ENCODE assay signal across 8 cellular contexts in the genomic region with DNA sequence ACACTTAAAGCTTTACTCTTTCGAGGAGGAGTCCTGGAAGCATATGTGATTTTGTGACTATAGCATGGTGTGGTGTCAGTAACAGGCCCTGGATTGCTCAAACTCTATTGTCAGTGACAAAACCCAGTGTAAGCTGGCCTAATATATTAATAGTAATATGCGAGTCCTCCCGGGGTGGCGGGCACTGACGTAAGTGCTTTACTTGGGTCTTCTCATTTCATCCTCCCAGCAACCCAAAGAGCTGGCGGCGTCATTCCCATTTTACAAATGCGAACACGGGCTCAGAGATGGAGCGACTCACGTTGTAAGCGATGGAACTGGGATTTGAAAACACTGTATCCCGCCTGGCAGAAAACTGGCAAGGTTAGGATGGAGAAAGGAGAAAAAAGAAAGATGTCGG. TPM values are rescaled to one million over a fixed set of nuclear protein-coding genes. Genes with fewer than 3 reads are reported as not detected.
A peak's percentile ranks its signal among the peaks of the same experiment; 100 is the strongest.
DNase-seq lines count a peak whose midpoint lies in the region; ATAC-seq and TF ChIP-seq lines count a peak whose summit lies in the region.

No MANE protein-coding gene starts in this region.

- H3K4me3 ChIP-seq in BJ (ENCODE audit: low read depth, low read length) (peak overlapping the region; percentile 90), choroid plexus epithelial cell (ENCODE audit: low read depth, low read length) (peak overlapping the region; percentile 96)
- H3K4me3 ChIP-seq in Jurkat, Clone E6-1 (ENCODE audit: low read length): peak overlapping the region; percentile 87
- H3K4me3 ChIP-seq in naive thymus-derived CD4-positive, alpha-beta T cell (ENCODE audit: low read length): peak overlapping the region; percentile 91

- peaks cover 34 to 38% of the 10 kb centered on the region in 2 donors for H3K4me1 ChIP-seq in naive thymus-derived CD4-positive, alpha-beta T cell (ENCODE audit: control insufficient read depth in 2 of 2, insufficient read depth in 2 of 2, low read length in 2 of 2)

- H3K36me3 ChIP-seq in BJ (ENCODE audit: control insufficient read depth, insufficient read depth, low read length): peaks cover 5% of the 10 kb centered on the region
- H3K36me3 ChIP-seq in naive thymus-derived CD4-positive, alpha-beta T cell (ENCODE audit: control insufficient read depth in 2 of 3, insufficient read depth in 3 of 3, low read length in 3 of 3): peaks cover 0 to 35% (median 0%) of the 10 kb centered on the region in 3 experiments

- H3K4me3 Mint-ChIP-seq in naive thymus-derived CD4-positive, alpha-beta T cell: peak overlapping the region; percentile 88 to 98 (median 94)

- H3K27me3 ChIP-seq in BJ (ENCODE audit: control insufficient read depth, insufficient read depth, low read length): no peaks in the 10 kb centered on the region
- H3K27me3 ChIP-seq in naive thymus-derived CD4-positive, alpha-beta T cell (ENCODE audit: control insufficient read depth in 2 of 2, insufficient read depth in 2 of 2, low read length in 2 of 2): no peaks in the 10 kb centered on the region

- ATAC-seq in naive thymus-derived CD4-positive, alpha-beta T cell: no peak
- no peak for ATAC-seq in HG03159 (IDR thresholded peaks at IDR 0.05; ENCODE audit: unreplicated experiment)

- CTCF ChIA-PET in BJ (lab: Yijun Ruan, JAX): interaction anchor here (0.7 to 2.1 kb wide), 2 partner anchors 14 to 909 kb away, joined by 3 to 7 read pairs; no protein-coding TSS in a partner anchor
- CTCF ChIA-PET in naive thymus-derived CD4-positive, alpha-beta T cell (lab: Charles Lee): no interaction called here

- POLR2A ChIA-PET in BJ (lab: Charles Lee): no interaction called here
- POLR2A ChIA-PET in naive thymus-derived CD4-positive, alpha-beta T cell (lab: Charles Lee): interaction anchor here (0.6 to 6.7 kb wide), 5 partner anchors 9 to 1323 kb away, joined by 3 to 106 read pairs (median 4); partner anchors contain the start of gene BRI3

- peaks cover 0 to 2% (median 0%) of the 10 kb centered on the region in 11 donors for H3K9me3 Mint-ChIP-seq in naive thymus-derived CD4-positive, alpha-beta T cell

- peak overlapping the region; percentile 90 to 100 (median 99) for H3K27ac Mint-ChIP-seq in naive thymus-derived CD4-positive, alpha-beta T cell

- no peak for TF ChIP-seq CTCF in BJ (IDR thresholded peaks at IDR 0.05; ENCODE audit: insufficient read depth, low read depth, low read length)
- no peak for TF ChIP-seq CTCF in choroid plexus epithelial cell (conservative IDR thresholded peaks at IDR 0.05; ENCODE audit: low read depth, low read length)

- H3K27me3 Mint-ChIP-seq in naive thymus-derived CD4-positive, alpha-beta T cell: no peaks in the 10 kb centered on the region

- H3K36me3 Mint-ChIP-seq in naive thymus-derived CD4-positive, alpha-beta T cell: peaks cover 5 to 39% (median 21%) of the 10 kb centered on the region in 5 donors

- intact Hi-C loops in naive thymus-derived CD4-positive, alpha-beta T cell (cut with micrococcal nuclease): loop anchor here (1.0 to 5.0 kb wide), 5 partner anchors 146 to 627 kb away; partner anchors contain the start of genes ASNS (in 1 of the 2) and LMTK2 (in 1 of the 2)

- DNase-seq in BJ (ENCODE audit: low read depth): no peak
- DNase-seq in Jurkat, Clone E6-1 (ENCODE audit: low read depth, low spot score): no peak
- peak; percentile 11 for DNase-seq in choroid plexus epithelial cell (ENCODE audit: low read depth)
- no peak for DNase-seq in naive thymus-derived CD4-positive, alpha-beta T cell
- no peak for DNase-seq in NCI-H526 treated with DMSO at 0.1 percent for 48 hours (lab: John Stamatoyannopoulos, UW)
- no peak for DNase-seq in middle frontal gyrus (ENCODE audit: extremely low spot score, low spot score)
- DNase-seq in HuH-7.5 (ENCODE audit: low spot score): no peak

- H3K9me3 ChIP-seq in naive thymus-derived CD4-positive, alpha-beta T cell (ENCODE audit: control insufficient read depth in 2 of 3, low read length in 3 of 3): no peaks in the 10 kb centered on the region

- peaks cover 39 to 72% (median 60%) of the 10 kb centered on the region in 7 donors for H3K4me1 Mint-ChIP-seq in naive thymus-derived CD4-positive, alpha-beta T cell

- peak overlapping the region; percentile 83 for H3K27ac ChIP-seq in naive thymus-derived CD4-positive, alpha-beta T cell (ENCODE audit: low read depth, low read length)

RNA-seq across cellular contexts. Expression of gene TECPR1, which starts 0.6 kb away (rescaled TPM):
- 2.7 and 2.8 TPM in 2 replicates for polyA plus RNA-seq in BJ (2011; rRNA removed)
- polyA minus RNA-seq in BJ (2011; rRNA and poly(A)+ RNA removed): 3.1 and 3.9 TPM in 2 replicates
- 39.0 TPM for polyA plus RNA-seq in Jurkat, Clone E6-1 (2012; ENCODE audit: insufficient read depth, insufficient read length)
- 100 to 1,000 TPM in 4 of 5 experiments, 10 to 100 TPM in 1; 82.4 to 203 (median 134) TPM for total RNA-seq in naive thymus-derived CD4-positive, alpha-beta T cell
- 10 to 100 TPM; 21.0 to 32.3 TPM for polyA plus RNA-seq in naive thymus-derived CD4-positive, alpha-beta T cell

RNA-seq across cellular contexts. Expression of gene BRI3, which starts 28.8 kb away (rescaled TPM):
- 150 and 163 TPM in 2 replicates for polyA plus RNA-seq in BJ (2011; rRNA removed)
- 75.0 and 93.9 TPM in 2 replicates for polyA minus RNA-seq in BJ (2011; rRNA and poly(A)+ RNA removed)
- 70.9 TPM for polyA plus RNA-seq in Jurkat, Clone E6-1 (2012; ENCODE audit: insufficient read depth, insufficient read length)
- total RNA-seq in naive thymus-derived CD4-positive, alpha-beta T cell: 100 to 1,000 TPM in 1 of 5 experiments, 10 to 100 TPM in 4; 73.1 to 194 (median 86.5) TPM
- polyA plus RNA-seq in naive thymus-derived CD4-positive, alpha-beta T cell: 10 to 100 TPM; 17.8 to 20.3 TPM

RNA-seq across cellular contexts. Expression of gene BHLHA15, which starts 41.4 kb away (rescaled TPM):
- polyA plus RNA-seq in BJ (2011; rRNA removed): not detected in 2 replicates
- polyA minus RNA-seq in BJ (2011; rRNA and poly(A)+ RNA removed): not detected in 2 replicates
- not detected for polyA plus RNA-seq in Jurkat, Clone E6-1 (2012; ENCODE audit: insufficient read depth, insufficient read length)
- total RNA-seq in naive thymus-derived CD4-positive, alpha-beta T cell: under 1 TPM in 2 of 5 experiments, not detected in 3; 0.39 to 0.80 TPM
- polyA plus RNA-seq in naive thymus-derived CD4-positive, alpha-beta T cell: not detected
